ENCODE assay signal across 12 cellular contexts in the genomic region with DNA sequence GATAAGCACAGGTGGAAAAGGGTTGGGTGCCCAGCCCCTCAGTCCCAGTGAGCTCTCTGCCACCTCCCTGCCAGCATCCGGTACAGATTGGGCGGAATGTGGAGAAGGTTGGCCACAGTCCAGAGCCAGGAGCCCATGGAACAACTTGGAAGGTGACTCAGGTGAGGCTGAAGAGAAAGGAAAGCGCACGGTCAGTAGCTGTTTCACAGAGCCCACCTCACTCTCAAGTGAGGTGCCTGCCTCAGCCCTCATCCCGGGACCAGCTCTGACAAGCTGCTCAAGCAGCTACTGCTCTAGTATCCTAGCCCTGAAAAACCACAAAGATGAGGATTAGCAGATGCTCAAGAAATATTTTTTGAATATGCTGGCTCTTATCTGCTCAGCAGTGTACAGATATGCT. TPM values are rescaled to one million over a fixed set of nuclear protein-coding genes. Genes with fewer than 3 reads are reported as not detected.
DNase-seq lines count a peak whose midpoint lies in the region; ATAC-seq, FAIRE-seq and TF ChIP-seq lines count a peak whose summit lies in the region.
"Had no signal": no experiment of that assay in that cellular context is flagged by ENCODE, and none has a peak within 500 bp of the region (broad histone marks: within the 10 kb centered on the region; RNA-seq: fewer than 3 reads in every experiment).

No MANE protein-coding gene starts in this region.

- H3K27ac Mint-ChIP-seq in activated naive CD4-positive, alpha-beta T cell treated with anti-CD3 and anti-CD28 coated beads for 36 hours, result peak overlapping the region; percentile 78
- peak overlapping the region; percentile 89 for H3K27ac Mint-ChIP-seq in mesothelial cell of epicardium

- TF ChIP-seq CTCF in adrenal gland (IDR thresholded peaks at IDR 0.05), result no peak
- no peak for TF ChIP-seq CTCF in mesothelial cell of epicardium (IDR thresholded peaks at IDR 0.05; ENCODE audit: unreplicated experiment)
- TF ChIP-seq CTCF in transverse colon (IDR thresholded peaks at IDR 0.05), result no peak

- no peaks in the 10 kb centered on the region for H3K9me3 Mint-ChIP-seq in activated naive CD4-positive, alpha-beta T cell treated with anti-CD3 and anti-CD28 coated beads for 36 hours
- H3K9me3 Mint-ChIP-seq in mesothelial cell of epicardium, result no peaks in the 10 kb centered on the region

- H3K27me3 ChIP-seq in adrenal gland (no peaks in the 10 kb centered on the region), transverse colon (no peaks in the 10 kb centered on the region)

- H3K4me1 ChIP-seq in adrenal gland (replicated peaks in 1 of 2) (peaks cover 35 to 61% of the 10 kb centered on the region in 2 donors), transverse colon (peaks cover 12 to 36% (median 32%) of the 10 kb centered on the region in 4 donors)

- no peak for TF ChIP-seq POLR2A in adrenal gland (IDR thresholded peaks at IDR 0.05)
- TF ChIP-seq POLR2A in transverse colon (IDR thresholded peaks at IDR 0.05), result no peak

- H3K36me3 Mint-ChIP-seq in activated naive CD4-positive, alpha-beta T cell treated with anti-CD3 and anti-CD28 coated beads for 36 hours (ENCODE audit: low read depth), result peaks cover 23% of the 10 kb centered on the region
- H3K36me3 Mint-ChIP-seq in mesothelial cell of epicardium, result peaks cover 14% of the 10 kb centered on the region

- no peaks in the 10 kb centered on the region for H3K27me3 Mint-ChIP-seq in activated naive CD4-positive, alpha-beta T cell treated with anti-CD3 and anti-CD28 coated beads for 36 hours (ENCODE audit: low read depth)
- no peaks in the 10 kb centered on the region for H3K27me3 Mint-ChIP-seq in mesothelial cell of epicardium (ENCODE audit: low read depth)

- ATAC-seq in HG03175 (IDR thresholded peaks at IDR 0.05; ENCODE audit: unreplicated experiment) (no peak), HG03354 (IDR thresholded peaks at IDR 0.05; ENCODE audit: poor library complexity, severe bottlenecking, unreplicated experiment) (no peak)

- no peak for DNase-seq in activated naive CD4-positive, alpha-beta T cell treated with anti-CD3 and anti-CD28 coated beads for 36 hours
- DNase-seq in activated naive CD4-positive, alpha-beta T cell treated with Interleukin-2 at 50 U/mL for 16 hours, result no peak
- DNase-seq in adrenal gland (peak in 1 of 7 donors; percentile 57), mesothelial cell of epicardium (ENCODE audit: low spot score in 2 of 2, unreplicated experiment in 2 of 2) (no peak), transverse colon (no peak), frontal cortex (ENCODE audit: low spot score in 2 of 2) (no peak)
- DNase-seq: AML-193, WERI-Rb-1 had no signal

- no peak for FAIRE-seq in frontal cortex (lab: Jason Lieb, UNC)

- H3K4me3 Mint-ChIP-seq in activated naive CD4-positive, alpha-beta T cell treated with anti-CD3 and anti-CD28 coated beads for 36 hours, result peak overlapping the region; percentile 10
- no peak overlapping the region for H3K4me3 Mint-ChIP-seq in mesothelial cell of epicardium

- no peak for TF ChIP-seq EP300 in transverse colon (IDR thresholded peaks at IDR 0.05; ENCODE audit: low read depth)

- H3K9me3 ChIP-seq in adrenal gland (replicated peaks in 1 of 3) (no peaks in the 10 kb centered on the region), transverse colon (no peaks in the 10 kb centered on the region)

- H3K4me3 ChIP-seq in adrenal gland (no peak overlapping the region), transverse colon (no peak overlapping the region)

- intact Hi-C loops in activated naive CD4-positive, alpha-beta T cell treated with anti-CD3 and anti-CD28 coated beads for 36 hours (cut with micrococcal nuclease), result loop anchor here (5.0 to 10.0 kb wide), 2 partner anchors 322 to 404 kb away; a partner anchor contains a TSS
- intact Hi-C loops in adrenal gland (cut with DNase I), result loop anchor here in 1 of 2 donors (10.0 kb wide), 1 partner anchor 134 kb away; a partner anchor contains a TSS
- intact Hi-C loops in transverse colon (cut with DNase I; ENCODE audit: low total_unique reads), result loop anchor here (10.0 kb wide), 1 partner anchor 134 kb away; a partner anchor contains a TSS

- CTCF ChIA-PET in activated naive CD4-positive, alpha-beta T cell treated with anti-CD3 and anti-CD28 coated beads for 36 hours (lab: Charles Lee), result interaction anchor here (0.6 to 1.5 kb wide), 3 partner anchors 10 to 489 kb away, joined by 3 to 6 read pairs (median 3); no protein-coding TSS in a partner anchor

- WGBS in adrenal gland, 4 donors, result 76 to 86% (median 77%) methylated on average over 5 of the region's 5 CpGs
- 86% methylated on average over 5 of the region's 5 CpGs; no CpG with 5 or more reads in 1 of the 2 donors for WGBS in transverse colon (ENCODE audit: low coverage in 1 of 2), 2 donors

- H3K4me1 Mint-ChIP-seq in activated naive CD4-positive, alpha-beta T cell treated with anti-CD3 and anti-CD28 coated beads for 36 hours (ENCODE audit: low read depth), result peaks cover 23% of the 10 kb centered on the region
- peaks cover 15% of the 10 kb centered on the region for H3K4me1 Mint-ChIP-seq in mesothelial cell of epicardium

- H3K36me3 ChIP-seq in adrenal gland (replicated peaks in 1 of 2) (peaks cover 0 to 29% of the 10 kb centered on the region in 2 donors), transverse colon (peaks cover 0 to 21% (median 0%) of the 10 kb centered on the region in 4 donors)

- in situ Hi-C loops in transverse colon (cut with MboI; ENCODE audit: low pct_ligation_motif_present in 1 of 4, low pct_unique_long_range_greater_than_20kb in 1 of 4, low sequenced_read_pairs in 3 of 4), result no loop called here

- H3K27ac ChIP-seq in adrenal gland, result peak overlapping the region; percentile 83 to 100 (median 95)
- H3K27ac ChIP-seq in transverse colon, result peak overlapping the region; percentile 97 to 100 (median 97)

RNA-seq across cellular contexts. Expression of a gene that starts 1.1 kb away (rescaled TPM):
- 10 to 100 TPM; 26.4 to 29.2 TPM for total RNA-seq in activated naive CD4-positive, alpha-beta T cell treated with anti-CD3 and anti-CD28 coated beads for 36 hours
- total RNA-seq in adrenal gland (100 to 1,000 TPM in 2 of 8 donors, 10 to 100 TPM in 6; 24.8 to 141 (median 75.7) TPM), mesothelial cell of epicardium (61.4 to 71.9 TPM (median 66.1 TPM) in 3 replicates), transverse colon (10 to 100 TPM; 32.4 to 81.1 (median 47.9) TPM), frontal cortex (3.3 TPM)
- polyA plus RNA-seq in adrenal gland, result 100 to 1,000 TPM in 2 of 3 donors, 10 to 100 TPM in 1; 72.3 to 150 (median 144) TPM

RNA-seq across cellular contexts. Expression of a gene that starts 5.5 kb away (rescaled TPM):
- total RNA-seq in activated naive CD4-positive, alpha-beta T cell treated with anti-CD3 and anti-CD28 coated beads for 36 hours, result 10 to 100 TPM; 93.0 to 94.7 TPM
- total RNA-seq in adrenal gland (100 to 1,000 TPM in 4 of 8 donors, 10 to 100 TPM in 4; 56.7 to 222 (median 108) TPM), mesothelial cell of epicardium (104 to 107 TPM (median 106 TPM) in 3 replicates), transverse colon (100 to 1,000 TPM in 2 of 4 donors, 10 to 100 TPM in 2; 54.9 to 168 (median 100) TPM), frontal cortex (71.7 TPM)
- 100 to 1,000 TPM in 2 of 3 donors, 10 to 100 TPM in 1; 85.4 to 145 (median 112) TPM for polyA plus RNA-seq in adrenal gland

RNA-seq across cellular contexts. Expression of a gene that starts 13.2 kb away (rescaled TPM):
- total RNA-seq in activated naive CD4-positive, alpha-beta T cell treated with anti-CD3 and anti-CD28 coated beads for 36 hours, result not detected
- total RNA-seq in adrenal gland (not detected), mesothelial cell of epicardium (0.07 TPM in 1 of 3 replicates, not detected in the others), transverse colon (under 1 TPM in 1 of 4 donors, not detected in 3; 0.14 TPM), frontal cortex (not detected)
- polyA plus RNA-seq in adrenal gland, result under 1 TPM in 1 of 3 donors, not detected in 2; 0.03 TPM
- total RNA-seq: glomerular endothelial cell, myocyte had no signal

RNA-seq across cellular contexts. Expression of a gene that starts 52.5 kb away (rescaled TPM):
- total RNA-seq in activated naive CD4-positive, alpha-beta T cell treated with anti-CD3 and anti-CD28 coated beads for 36 hours, result not detected
- total RNA-seq in adrenal gland, result 1 to 10 TPM in 6 of 8 donors, under 1 TPM in 2; 0.09 to 2.3 (median 1.3) TPM
- polyA plus RNA-seq in adrenal gland, result 1 to 10 TPM; 1.0 to 1.6 (median 1.4) TPM
- 0.99 to 1.3 TPM (median 1.1 TPM) in 3 replicates for total RNA-seq in mesothelial cell of epicardium
- 1 to 10 TPM in 1 of 4 donors, under 1 TPM in 3; 0.32 to 4.5 (median 0.61) TPM for total RNA-seq in transverse colon
- total RNA-seq in frontal cortex, result 102 TPM
